In genomic region chr15:94397377-94397776, GRCh38 we compare ENCODE assay signal across 15 cellular contexts.
A peak's percentile ranks its signal among the peaks of the same experiment; 100 is the strongest.
DNase-seq lines count a peak whose midpoint lies in the region; ATAC-seq and TF ChIP-seq lines count a peak whose summit lies in the region.
"Had no signal": no experiment of that assay in that cellular context is flagged by ENCODE, and none has a peak within 500 bp of the region (broad histone marks: within the 10 kb centered on the region; RNA-seq: fewer than 3 reads in every experiment).

No MANE protein-coding gene starts in this region.

- peak; percentile 37 to 91 (median 78) for ATAC-seq in heart left ventricle
- ATAC-seq in Right ventricle myocardium superior (ENCODE audit: poor library complexity) = no peak
- ATAC-seq in upper lobe of right lung = peak; percentile 58
- no peak for ATAC-seq in gastrocnemius medialis

- no peak for TF ChIP-seq CTCF in heart left ventricle (IDR thresholded peaks at IDR 0.05)
- no peak for TF ChIP-seq CTCF in upper lobe of right lung (IDR thresholded peaks at IDR 0.05)
- no peak for TF ChIP-seq CTCF in gastrocnemius medialis (IDR thresholded peaks at IDR 0.05 in 4 of 5, conservative IDR thresholded peaks at IDR 0.05 in 1 of 5)

- H3K27ac ChIP-seq in heart left ventricle = no peak overlapping the region
- H3K27ac ChIP-seq in upper lobe of right lung = no peak overlapping the region
- H3K27ac ChIP-seq in gastrocnemius medialis = no peak overlapping the region

- 46 to 63% (median 55%) methylated on average over 3 of the region's 3 CpGs for WGBS in heart left ventricle, 4 donors

- in situ Hi-C loops in gastrocnemius medialis (cut with MboI; ENCODE audit: low sequenced_read_pairs in 4 of 4) = no loop called here

- intact Hi-C loops in heart left ventricle (cut with DNase I) = no loop called here
- intact Hi-C loops in Right ventricle myocardium superior (cut with DNase I) = no loop called here
- intact Hi-C loops in upper lobe of right lung (cut with DNase I) = no loop called here
- intact Hi-C loops in gastrocnemius medialis (cut with DNase I; ENCODE audit: low total_unique reads) = no loop called here

- H3K4me3 ChIP-seq in heart left ventricle (no peak overlapping the region), upper lobe of right lung (no peak overlapping the region), gastrocnemius medialis (no peak overlapping the region)

- H3K27me3 ChIP-seq in heart left ventricle = peaks cover 0 to 2% (median 0%) of the 10 kb centered on the region in 9 donors
- no peaks in the 10 kb centered on the region for H3K27me3 ChIP-seq in upper lobe of right lung
- H3K27me3 ChIP-seq in gastrocnemius medialis = no peaks in the 10 kb centered on the region

- H3K9me3 ChIP-seq in heart left ventricle = no peaks in the 10 kb centered on the region
- H3K9me3 ChIP-seq in upper lobe of right lung = no peaks in the 10 kb centered on the region
- H3K9me3 ChIP-seq in gastrocnemius medialis = no peaks in the 10 kb centered on the region

- no peaks in the 10 kb centered on the region for H3K36me3 ChIP-seq in heart left ventricle
- H3K36me3 ChIP-seq in upper lobe of right lung = no peaks in the 10 kb centered on the region
- no peaks in the 10 kb centered on the region for H3K36me3 ChIP-seq in gastrocnemius medialis

- no peak for TF ChIP-seq POLR2A in heart left ventricle (IDR thresholded peaks at IDR 0.05)
- TF ChIP-seq POLR2A in gastrocnemius medialis (IDR thresholded peaks at IDR 0.05) = no peak

- H3K4me1 ChIP-seq in heart left ventricle (peaks cover 0 to 3% (median 0%) of the 10 kb centered on the region in 12 donors), upper lobe of right lung (peaks cover 14% of the 10 kb centered on the region), gastrocnemius medialis (peaks cover 0 to 4% of the 10 kb centered on the region in 2 donors)

- DNase-seq in heart left ventricle (peak in 1 of 5 donors; percentile 22), Right ventricle myocardium superior (no peak), dermis microvascular lymphatic vessel endothelial cell (ENCODE audit: low read depth in 2 of 2) (peak; percentile 71 to 80), lung microvascular endothelial cell (ENCODE audit: low read depth in 2 of 2) (peak; percentile 35 to 79), upper lobe of right lung (no peak), gastrocnemius medialis (no peak), NCI-H226 (no peak)
- no peak for DNase-seq in effector CD4-positive, alpha-beta T cell
- DNase-seq: 8988T, DND-41, KG1, NCI-H1105 treated with DMSO at 0.1 percent for 48 hours, NCI-H1694, NCI-H2081 treated with DMSO at 0.1 percent for 48 hours, NCI-H748 treated with DMSO at 0.1 percent for 48 hours had no signal

Comparison
In these comparisons a context has a peak if more than half of its experiments do, and no peak if none do; other contexts are left out.
1. ATAC-seq: peak in heart left ventricle (4 of 4) and upper lobe of right lung (single experiment); none in Right ventricle myocardium superior (single experiment) and gastrocnemius medialis (0 of 2).
2. DNase-seq: peak in dermis microvascular lymphatic vessel endothelial cell (2 of 2) and lung microvascular endothelial cell (2 of 2); none in Right ventricle myocardium superior (single experiment), upper lobe of right lung (single experiment), effector CD4-positive, alpha-beta T cell (single experiment), gastrocnemius medialis (0 of 2) and NCI-H226 (single experiment).